In genomic region chr14:54735424-54735823, GRCh38 we compare ENCODE assay signal across 15 cellular contexts.
DNase-seq lines count a peak whose midpoint lies in the region; ATAC-seq and TF ChIP-seq lines count a peak whose summit lies in the region.
"Had no signal": no experiment of that assay in that cellular context is flagged by ENCODE, and none has a peak within 500 bp of the region (broad histone marks: within the 10 kb centered on the region; RNA-seq: fewer than 3 reads in every experiment).

No MANE protein-coding gene starts in this region.

- H3K4me3 Mint-ChIP-seq in glutamatergic neuron (ENCODE audit: unreplicated experiment) = no peak overlapping the region

- H3K9me3 ChIP-seq in heart left ventricle = no peaks in the 10 kb centered on the region
- no peaks in the 10 kb centered on the region for H3K9me3 ChIP-seq in aorta (ENCODE audit: control insufficient read depth, low read length)

- no peak overlapping the region for H3K9ac ChIP-seq in rectal smooth muscle tissue (ENCODE audit: low read length)
- H3K9ac ChIP-seq: KMS-11 had no signal

- TF ChIP-seq POLR2A in heart left ventricle (IDR thresholded peaks at IDR 0.05) = no peak

- TF ChIP-seq CTCF in heart left ventricle (IDR thresholded peaks at IDR 0.05) = no peak
- no peak for TF ChIP-seq CTCF in glutamatergic neuron (IDR thresholded peaks at IDR 0.05; ENCODE audit: partially characterized antibody, unreplicated experiment)

- H3K27me3 Mint-ChIP-seq in glutamatergic neuron (ENCODE audit: unreplicated experiment) = no peaks in the 10 kb centered on the region

- intact Hi-C loops in heart left ventricle (cut with DNase I) (loop anchor here in 1 of 10 donors (5.0 kb wide), 1 partner anchor 37 kb away; no protein-coding TSS in a partner anchor), Right ventricle myocardium inferior (cut with DNase I) (no loop called here), left ventricle myocardium superior (cut with micrococcal nuclease) (no loop called here), aorta (cut with DNase I) (loop anchor here in 1 of 2 donors (5.0 kb wide), 1 partner anchor 37 kb away; no protein-coding TSS in a partner anchor)

- H3K4me1 Mint-ChIP-seq in glutamatergic neuron (ENCODE audit: low read depth, unreplicated experiment) = no peaks in the 10 kb centered on the region

- DNase-seq in heart left ventricle = peak in 1 of 5 donors; percentile 38
- no peak for DNase-seq in Right ventricle myocardium inferior (ENCODE audit: missing footprints)
- DNase-seq in left ventricle myocardium superior = no peak
- no peak for DNase-seq in aorta
- DNase-seq in glutamatergic neuron = no peak
- DNase-seq in NCI-H345 (lab: John Stamatoyannopoulos, UW) = no peak
- DNase-seq in H4 (ENCODE audit: low spot score) = no peak
- DNase-seq: DMS 273 treated with DMSO at 0.1 percent for 48 hours, NCI-H1105 treated with DMSO at 0.1 percent for 48 hours, NCI-H187, NCI-H446, PC-9 had no signal

- no peak overlapping the region for H3K27ac Mint-ChIP-seq in glutamatergic neuron (ENCODE audit: unreplicated experiment)

- H3K27me3 ChIP-seq in heart left ventricle = no peaks in the 10 kb centered on the region
- no peaks in the 10 kb centered on the region for H3K27me3 ChIP-seq in rectal smooth muscle tissue (ENCODE audit: control insufficient read depth, insufficient read depth, low read length)
- H3K27me3 ChIP-seq in aorta (ENCODE audit: control insufficient read depth in 1 of 2, insufficient read depth in 2 of 2, low read length in 1 of 2) = no peaks in the 10 kb centered on the region

- H3K36me3 Mint-ChIP-seq in glutamatergic neuron (ENCODE audit: unreplicated experiment) = no peaks in the 10 kb centered on the region

- ATAC-seq in heart left ventricle (peak; percentile 23 to 64 (median 52)), Right ventricle myocardium inferior (no peak), left ventricle myocardium superior (peak; percentile 42), aorta (ENCODE audit: low FRiP score) (no peak)
- ATAC-seq: HepG2 had no signal

- H3K4me1 ChIP-seq in heart left ventricle = peaks cover 0 to 56% (median 20%) of the 10 kb centered on the region in 12 donors
- peaks cover 4% of the 10 kb centered on the region for H3K4me1 ChIP-seq in rectal smooth muscle tissue (ENCODE audit: control insufficient read depth, insufficient read depth, low read length)
- H3K4me1 ChIP-seq in aorta (ENCODE audit: control insufficient read depth in 1 of 2, insufficient read depth in 2 of 2, low read length in 2 of 2) = peaks cover 8 to 11% of the 10 kb centered on the region in 2 donors

- peak overlapping the region in 8 of 12 donors; percentile 6 to 59 (median 39) for H3K27ac ChIP-seq in heart left ventricle
- peak overlapping the region; percentile 23 for H3K27ac ChIP-seq in rectal smooth muscle tissue (ENCODE audit: low read depth, low read length)
- peak overlapping the region; percentile 70 to 95 for H3K27ac ChIP-seq in aorta (ENCODE audit: low read depth in 1 of 2, low read length in 2 of 2)
- H3K27ac ChIP-seq: KMS-11, PC-9 had no signal

- WGBS in heart left ventricle, 4 donors = 50 to 73% (median 69%) methylated on average over 3 of the region's 3 CpGs
- WGBS in aorta, 2 donors = 17 to 21% methylated on average over 3 of the region's 3 CpGs

- peaks cover 4% of the 10 kb centered on the region for H3K9me3 Mint-ChIP-seq in glutamatergic neuron (ENCODE audit: unreplicated experiment)

- H3K36me3 ChIP-seq in heart left ventricle (peaks cover 0 to 13% (median 0%) of the 10 kb centered on the region in 9 donors), rectal smooth muscle tissue (ENCODE audit: control insufficient read depth, insufficient read depth, low read length) (no peaks in the 10 kb centered on the region), aorta (ENCODE audit: control insufficient read depth in 1 of 2, insufficient read depth in 2 of 2, low read length in 1 of 2) (no peaks in the 10 kb centered on the region)

- H3K4me3 ChIP-seq in heart left ventricle (no peak overlapping the region), rectal smooth muscle tissue (ENCODE audit: low read length) (no peak overlapping the region), aorta (ENCODE audit: low read length in 2 of 2) (no peak overlapping the region)
- H3K4me3 ChIP-seq: PC-9 had no signal

Comparison
In these comparisons a context has a peak if more than half of its experiments do, and no peak if none do; other contexts are left out.
1. ATAC-seq: peak in heart left ventricle (4 of 4) and left ventricle myocardium superior (single experiment); none in Right ventricle myocardium inferior (single experiment) and aorta (single experiment).
2. H3K27ac ChIP-seq: peak in every context shown above with its lines; median percentile 82 in aorta; 39 in heart left ventricle; 23 in rectal smooth muscle tissue.